Comparison of ENCODE assay signal across 1 cellular context in genomic region chr10:90920986-90921643, GRCh38.
TF ChIP-seq lines count a peak whose summit lies in the region.

Gene ANKRD1 (minus strand): TSS chr10:90921087. CDS start chr10:90921027, 60 bp downstream.

TF ChIP-seq in HepG2, 621 proteins besides CTCF, POLR2A, EP300 and RAD21 (continued from another document and continues in another):
- TF ChIP-seq AKNA (CRISPR knock-in tag; IDR thresholded peaks at IDR 0.05; ENCODE audit: borderline replicate concordance): no peak
- peak; percentile 36; the same call in 1 of the 2 replicates for TF ChIP-seq GATA4 (IDR thresholded peaks at IDR 0.05; ENCODE audit: borderline replicate concordance, low read depth)
- TF ChIP-seq SMAD3 (CRISPR knock-in tag; IDR thresholded peaks at IDR 0.05): peak; percentile 50; the same call in 1 of the 2 replicates
- no peak for TF ChIP-seq GLI4 (CRISPR knock-in tag; IDR thresholded peaks at IDR 0.05; ENCODE audit: borderline replicate concordance)
- no peak for TF ChIP-seq ZBTB20 (CRISPR knock-in tag; IDR thresholded peaks at IDR 0.05; ENCODE audit: borderline replicate concordance, low read depth)
- TF ChIP-seq ZNF281 (CRISPR knock-in tag; IDR thresholded peaks at IDR 0.05; ENCODE audit: borderline replicate concordance): peak; percentile 55; the same call in 1 of the 2 replicates
- TF ChIP-seq LCORL (IDR thresholded peaks at IDR 0.05): no peak
- peak; percentile 91 for TF ChIP-seq LCORL (CRISPR knock-in tag; IDR thresholded peaks at IDR 0.05)
- peak; percentile 98 for TF ChIP-seq TFE3 (CRISPR knock-in tag; IDR thresholded peaks at IDR 0.05)
- no peak for TF ChIP-seq ZNF382 (CRISPR knock-in tag; IDR thresholded peaks at IDR 0.05; ENCODE audit: borderline replicate concordance)
- no peak for TF ChIP-seq ZKSCAN1 (IDR thresholded peaks at IDR 0.05; ENCODE audit: low read length)
- TF ChIP-seq KDM4B (CRISPR knock-in tag; IDR thresholded peaks at IDR 0.05): peak; percentile 84; the same call in 1 of the 2 replicates
- TF ChIP-seq AGO1 (IDR thresholded peaks at IDR 0.05; ENCODE audit: low read depth, low read length, poor library complexity, severe bottlenecking): no peak
- no peak for TF ChIP-seq ZNF20 (CRISPR knock-in tag; IDR thresholded peaks at IDR 0.05)
- peak; percentile 90 for TF ChIP-seq GATAD2A (CRISPR knock-in tag; IDR thresholded peaks at IDR 0.05)
- no peak for TF ChIP-seq HCFC1 (IDR thresholded peaks at IDR 0.05; ENCODE audit: low read depth, low read length)
- TF ChIP-seq TGIF2 (CRISPR knock-in tag; IDR thresholded peaks at IDR 0.05): peak; percentile 93
- TF ChIP-seq ZNF512 (CRISPR knock-in tag; IDR thresholded peaks at IDR 0.05): no peak
- TF ChIP-seq HES4 (CRISPR knock-in tag; IDR thresholded peaks at IDR 0.05; ENCODE audit: borderline replicate concordance): no peak
- peak; percentile 44; the same call in 1 of the 2 replicates for TF ChIP-seq REPIN1 (CRISPR knock-in tag; IDR thresholded peaks at IDR 0.05; ENCODE audit: borderline replicate concordance, low read depth)
- no peak for TF ChIP-seq BORCS8-MEF2B (CRISPR knock-in tag; IDR thresholded peaks at IDR 0.05)
- TF ChIP-seq RBAK (CRISPR knock-in tag; IDR thresholded peaks at IDR 0.05): no peak
- no peak for TF ChIP-seq NCOA1 (CRISPR knock-in tag; IDR thresholded peaks at IDR 0.05)
- TF ChIP-seq TFAP4 (IDR thresholded peaks at IDR 0.05; ENCODE audit: borderline replicate concordance, low read depth): peak; percentile 93
- no peak for TF ChIP-seq ZNF615 (CRISPR knock-in tag; IDR thresholded peaks at IDR 0.05; ENCODE audit: borderline replicate concordance)
- TF ChIP-seq ZNF552 (CRISPR knock-in tag; IDR thresholded peaks at IDR 0.05; ENCODE audit: borderline replicate concordance): no peak
- no peak for TF ChIP-seq UBTF (CRISPR knock-in tag; IDR thresholded peaks at IDR 0.05)
- TF ChIP-seq ATF3 (CRISPR knock-in tag; IDR thresholded peaks at IDR 0.05): peak; percentile 99
- TF ChIP-seq TBX3 (IDR thresholded peaks at IDR 0.05; ENCODE audit: borderline replicate concordance): no peak; the same call in 1 of the 2 replicates
- TF ChIP-seq EHMT2 (IDR thresholded peaks at IDR 0.05; ENCODE audit: borderline replicate concordance, low read depth, low read length): peak; percentile 39; the same call in 1 of the 2 replicates
- no peak for TF ChIP-seq ZBTB14 (CRISPR knock-in tag; IDR thresholded peaks at IDR 0.05)
- TF ChIP-seq ZNF704 (CRISPR knock-in tag; IDR thresholded peaks at IDR 0.05; ENCODE audit: borderline replicate concordance): no peak
- peak; percentile 48; the same call in 1 of the 2 replicates for TF ChIP-seq ZNF264 (CRISPR knock-in tag; IDR thresholded peaks at IDR 0.05)
- TF ChIP-seq ATF4 (CRISPR knock-in tag; IDR thresholded peaks at IDR 0.05): peak in 1 of 2 experiments; percentile 76; a peak in 2 of 4 replicates
- TF ChIP-seq ZNF569 (CRISPR knock-in tag; IDR thresholded peaks at IDR 0.05; ENCODE audit: borderline replicate concordance): no peak
- TF ChIP-seq ZFP82 (CRISPR knock-in tag; IDR thresholded peaks at IDR 0.05; ENCODE audit: borderline replicate concordance): no peak
- no peak for TF ChIP-seq RFXANK (CRISPR knock-in tag; IDR thresholded peaks at IDR 0.05)
- no peak for TF ChIP-seq ZNF800 (CRISPR knock-in tag; IDR thresholded peaks at IDR 0.05)
